ENCODE assay signal across 11 cellular contexts in the genomic region with DNA sequence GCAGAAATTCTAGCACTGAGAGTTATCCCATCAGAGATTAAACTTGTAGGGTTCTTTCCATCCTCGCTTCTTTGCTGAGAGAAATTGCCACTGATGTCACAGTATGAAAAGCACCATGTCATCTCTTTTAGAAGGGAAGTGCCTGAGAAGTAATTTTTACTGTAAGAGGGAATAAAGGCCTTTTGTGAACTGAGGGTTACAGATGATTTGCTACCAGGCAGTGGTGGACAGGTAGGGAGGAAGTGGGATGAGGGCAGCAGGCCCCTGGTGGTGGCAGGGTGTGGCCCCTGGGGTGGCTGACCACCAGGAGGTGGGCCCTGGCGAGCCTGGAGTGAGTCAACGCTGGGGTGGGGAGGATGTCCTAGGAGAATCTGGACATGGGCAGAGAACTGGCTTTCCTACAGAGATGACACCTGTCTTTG. TPM values are rescaled to one million over a fixed set of nuclear protein-coding genes. Genes with fewer than 3 reads are reported as not detected.
DNase-seq lines count a peak whose midpoint lies in the region; ATAC-seq, FAIRE-seq and TF ChIP-seq lines count a peak whose summit lies in the region.
"Had no signal": no experiment of that assay in that cellular context is flagged by ENCODE, and none has a peak within 500 bp of the region (broad histone marks: within the 10 kb centered on the region; RNA-seq: fewer than 3 reads in every experiment).

No MANE protein-coding gene starts in this region.

- 46% methylated on average over 3 of the region's 3 CpGs for WGBS in A549 (ENCODE audit: missing lambda C conversion rate)

- FAIRE-seq in A549 (lab: Jason Lieb, UNC), result no peak

- no peak overlapping the region for H3K4me3 Mint-ChIP-seq in memory B cell
- H3K4me3 Mint-ChIP-seq: neural crest cell had no signal

- H3K27me3 Mint-ChIP-seq in memory B cell, result no peaks in the 10 kb centered on the region

- CTCF ChIA-PET in A549 (lab: Yijun Ruan, JAX), result interaction anchor here (0.7 to 16.0 kb wide), 5 partner anchors 10 to 334 kb away, joined by 3 to 163 read pairs (median 3); no protein-coding TSS in a partner anchor

- H3K9me3 ChIP-seq in A549, result peaks cover 24% of the 10 kb centered on the region

- no peak for TF ChIP-seq RAD21 in A549 (conservative IDR thresholded peaks at IDR 0.05 in 1 of 2, IDR thresholded peaks at IDR 0.05 in 1 of 2)

- TF ChIP-seq EP300 in A549 (IDR thresholded peaks at IDR 0.05), result no peak

- no peak for TF ChIP-seq CTCF in A549 (IDR thresholded peaks at IDR 0.05)

- H3K36me3 Mint-ChIP-seq in activated naive CD4-positive, alpha-beta T cell treated with anti-CD3 and anti-CD28 coated beads, Interleukin-2, amount 50 U/mL, for 72 hours, result peaks cover 18 to 26% of the 10 kb centered on the region in 2 donors
- peaks cover 7% of the 10 kb centered on the region for H3K36me3 Mint-ChIP-seq in memory B cell

- H3K9me3 Mint-ChIP-seq in activated naive CD4-positive, alpha-beta T cell treated with anti-CD3 and anti-CD28 coated beads, Interleukin-2, amount 50 U/mL, for 72 hours, result peaks cover 16% of the 10 kb centered on the region in 2 donors
- peaks cover 8% of the 10 kb centered on the region for H3K9me3 Mint-ChIP-seq in memory B cell

- H3K4me1 ChIP-seq in A549, result peaks cover 22% of the 10 kb centered on the region

- peak in 1 of 2 experiments; percentile 55 for DNase-seq in A549 (ENCODE audit: low read depth in 1 of 2, low spot score in 1 of 2)
- DNase-seq in Kasumi-1 (lab: John Stamatoyannopoulos, UW), result peak; percentile 98 to 99
- DNase-seq in activated naive CD4-positive, alpha-beta T cell treated with anti-CD3 and anti-CD28 coated beads, Interleukin-2, amount 50 U/mL, for 72 hours (ENCODE audit: low spot score in 2 of 2), result no peak
- DNase-seq in memory B cell (ENCODE audit: low spot score in 2 of 2), result no peak
- DNase-seq in stimulated activated CD4-positive, alpha-beta T cell treated with anti-CD3 and anti-CD28 coated beads, Interleukin-4, amount 100 ng/mL, for 24 hours, result no peak
- DNase-seq in GF-D8 (lab: John Stamatoyannopoulos, UW), result no peak
- DNase-seq: NCI-H1048 had no signal

- H3K27ac Mint-ChIP-seq in activated naive CD4-positive, alpha-beta T cell treated with anti-CD3 and anti-CD28 coated beads, Interleukin-2, amount 50 U/mL, for 72 hours, result peak overlapping the region; percentile 82 to 94
- H3K27ac Mint-ChIP-seq in memory B cell, result no peak overlapping the region

- POLR2A ChIA-PET in A549 (lab: Yijun Ruan, JAX), result interaction anchor here (0.6 kb wide), 1 partner anchor 63 kb away, joined by 3 read pairs; no protein-coding TSS in a partner anchor

- H3K4me2 ChIP-seq in A549, result peak overlapping the region; percentile 41

- TF ChIP-seq POLR2A in A549 (IDR thresholded peaks at IDR 0.05; ENCODE audit: low read length), result no peak

- peaks cover 12% of the 10 kb centered on the region for H3K4me1 Mint-ChIP-seq in memory B cell
- H3K4me1 Mint-ChIP-seq: neural crest cell had no signal

- ATAC-seq in A549 (peak; percentile 78 to 80), memory B cell (ENCODE audit: low read depth) (peak; percentile 6), HG03280 (IDR thresholded peaks at IDR 0.05; ENCODE audit: unreplicated experiment) (no peak), GM21723 (IDR thresholded peaks at IDR 0.05; ENCODE audit: unreplicated experiment) (no peak)
- ATAC-seq in activated naive CD4-positive, alpha-beta T cell treated with anti-CD3 and anti-CD28 coated beads, Interleukin-2, amount 50 U/mL, for 72 hours, result peak in 1 of 2 donors; percentile 77
- ATAC-seq: SK-N-SH treated with all-trans-retinoic acid at 6 μM for 48 hours had no signal

- peak overlapping the region; percentile 30 to 71 for H3K27ac ChIP-seq in A549

- H3K4me3 ChIP-seq in A549, result no peak overlapping the region

TF ChIP-seq in A549, 52 proteins besides CTCF, POLR2A, EP300 and RAD21:
- TF ChIP-seq KDM1A (IDR thresholded peaks at IDR 0.05; ENCODE audit: low read depth) (no peak), TFCP2L1 (CRISPR knock-in tag; IDR thresholded peaks at IDR 0.05) (no peak), HEYL (CRISPR knock-in tag; IDR thresholded peaks at IDR 0.05) (no peak), CHD2 (IDR thresholded peaks at IDR 0.05; ENCODE audit: low read length, partially characterized antibody) (no peak), FOXS1 (CRISPR knock-in tag; IDR thresholded peaks at IDR 0.05) (no peak), ZFP36 (IDR thresholded peaks at IDR 0.05; ENCODE audit: borderline replicate concordance, partially characterized antibody) (no peak), ZSCAN20 (CRISPR knock-in tag; IDR thresholded peaks at IDR 0.05) (no peak), RCOR1 (IDR thresholded peaks at IDR 0.05; ENCODE audit: low read depth, low read length) (no peak), NR3C1 (IDR thresholded peaks at IDR 0.05) (no peak), CHD4 (IDR thresholded peaks at IDR 0.05; ENCODE audit: borderline replicate concordance) (no peak), GATA3 (IDR thresholded peaks at IDR 0.05; ENCODE audit: borderline replicate concordance) (no peak)
- TF ChIP-seq, protein P1, sequence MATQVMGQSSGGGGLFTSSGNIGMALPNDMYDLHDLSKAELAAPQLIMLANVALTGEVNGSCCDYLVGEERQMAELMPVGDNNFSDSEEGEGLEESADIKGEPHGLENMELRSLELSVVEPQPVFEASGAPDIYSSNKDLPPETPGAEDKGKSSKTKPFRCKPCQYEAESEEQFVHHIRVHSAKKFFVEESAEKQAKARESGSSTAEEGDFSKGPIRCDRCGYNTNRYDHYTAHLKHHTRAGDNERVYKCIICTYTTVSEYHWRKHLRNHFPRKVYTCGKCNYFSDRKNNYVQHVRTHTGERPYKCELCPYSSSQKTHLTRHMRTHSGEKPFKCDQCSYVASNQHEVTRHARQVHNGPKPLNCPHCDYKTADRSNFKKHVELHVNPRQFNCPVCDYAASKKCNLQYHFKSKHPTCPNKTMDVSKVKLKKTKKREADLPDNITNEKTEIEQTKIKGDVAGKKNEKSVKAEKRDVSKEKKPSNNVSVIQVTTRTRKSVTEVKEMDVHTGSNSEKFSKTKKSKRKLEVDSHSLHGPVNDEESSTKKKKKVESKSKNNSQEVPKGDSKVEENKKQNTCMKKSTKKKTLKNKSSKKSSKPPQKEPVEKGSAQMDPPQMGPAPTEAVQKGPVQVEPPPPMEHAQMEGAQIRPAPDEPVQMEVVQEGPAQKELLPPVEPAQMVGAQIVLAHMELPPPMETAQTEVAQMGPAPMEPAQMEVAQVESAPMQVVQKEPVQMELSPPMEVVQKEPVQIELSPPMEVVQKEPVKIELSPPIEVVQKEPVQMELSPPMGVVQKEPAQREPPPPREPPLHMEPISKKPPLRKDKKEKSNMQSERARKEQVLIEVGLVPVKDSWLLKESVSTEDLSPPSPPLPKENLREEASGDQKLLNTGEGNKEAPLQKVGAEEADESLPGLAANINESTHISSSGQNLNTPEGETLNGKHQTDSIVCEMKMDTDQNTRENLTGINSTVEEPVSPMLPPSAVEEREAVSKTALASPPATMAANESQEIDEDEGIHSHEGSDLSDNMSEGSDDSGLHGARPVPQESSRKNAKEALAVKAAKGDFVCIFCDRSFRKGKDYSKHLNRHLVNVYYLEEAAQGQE (IDR thresholded peaks at IDR 0.05), result no peak
- TF ChIP-seq, protein P2, sequence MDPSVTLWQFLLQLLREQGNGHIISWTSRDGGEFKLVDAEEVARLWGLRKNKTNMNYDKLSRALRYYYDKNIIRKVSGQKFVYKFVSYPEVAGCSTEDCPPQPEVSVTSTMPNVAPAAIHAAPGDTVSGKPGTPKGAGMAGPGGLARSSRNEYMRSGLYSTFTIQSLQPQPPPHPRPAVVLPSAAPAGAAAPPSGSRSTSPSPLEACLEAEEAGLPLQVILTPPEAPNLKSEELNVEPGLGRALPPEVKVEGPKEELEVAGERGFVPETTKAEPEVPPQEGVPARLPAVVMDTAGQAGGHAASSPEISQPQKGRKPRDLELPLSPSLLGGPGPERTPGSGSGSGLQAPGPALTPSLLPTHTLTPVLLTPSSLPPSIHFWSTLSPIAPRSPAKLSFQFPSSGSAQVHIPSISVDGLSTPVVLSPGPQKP (IDR thresholded peaks at IDR 0.05; ENCODE audit: low read depth, low read length), result no peak

RNA-seq across cellular contexts. Expression of a gene that starts 6.4 kb away (rescaled TPM):
- polyA plus RNA-seq in A549 (2011; rRNA removed) (12.2 and 12.8 TPM in 2 replicates), A549 (2017; fragmentation: RNase III; extraction: RNeasy Plus Mini Kit Qiagen cat#74134 plus additional on column Dnase treatment) (1.6 to 3.0 TPM (median 2.3 TPM) in 3 replicates)
- polyA plus RNA-seq in A549 (2012; cell fraction: cytosol; rRNA removed), result 1.3 TPM in 2 replicates
- polyA plus RNA-seq in A549 (2012; cell fraction: nucleus; rRNA removed), result 0.41 and 1.1 TPM in 2 replicates
- polyA minus RNA-seq in A549 (2011; rRNA and poly(A)+ RNA removed), result 8.4 and 10.9 TPM in 2 replicates
- total RNA-seq in activated naive CD4-positive, alpha-beta T cell treated with anti-CD3 and anti-CD28 coated beads, Interleukin-2, amount 50 U/mL, for 72 hours, result under 1 TPM in 1 of 2 donors, not detected in 1; 0.64 TPM
- total RNA-seq: neural crest cell had no signal

RNA-seq across cellular contexts. Expression of a gene that starts 51.9 kb away (rescaled TPM):
- polyA plus RNA-seq in A549 (2011; rRNA removed) (0.08 and 0.09 TPM in 2 replicates), A549 (2017; fragmentation: RNase III; extraction: RNeasy Plus Mini Kit Qiagen cat#74134 plus additional on column Dnase treatment) (0.04 to 0.07 TPM in 2 of 3 replicates, not detected in the other)
- polyA plus RNA-seq in A549 (2012; cell fraction: cytosol; rRNA removed), result under 0.01 and 0.09 TPM in 2 replicates
- not detected in 2 replicates for polyA plus RNA-seq in A549 (2012; cell fraction: nucleus; rRNA removed)
- polyA minus RNA-seq in A549 (2011; rRNA and poly(A)+ RNA removed), result 0.37 TPM in 1 of 2 replicates, not detected in the other
- total RNA-seq in activated naive CD4-positive, alpha-beta T cell treated with anti-CD3 and anti-CD28 coated beads, Interleukin-2, amount 50 U/mL, for 72 hours, result 10 to 100 TPM in 1 of 2 donors, 1 to 10 TPM in 1; 6.3 to 21.5 TPM

RNA-seq across cellular contexts. Expression of a gene that starts 54.3 kb away (rescaled TPM):
- 28.8 and 31.3 TPM in 2 replicates for polyA plus RNA-seq in A549 (2011; rRNA removed)
- 10.1 and 12.4 TPM in 2 replicates for polyA plus RNA-seq in A549 (2012; cell fraction: cytosol; rRNA removed)
- 15.9 and 26.1 TPM in 2 replicates for polyA plus RNA-seq in A549 (2012; cell fraction: nucleus; rRNA removed)
- 26.3 to 28.5 TPM (median 27.4 TPM) in 3 replicates for polyA plus RNA-seq in A549 (2017; fragmentation: RNase III; extraction: RNeasy Plus Mini Kit Qiagen cat#74134 plus additional on column Dnase treatment)
- 20.4 and 23.0 TPM in 2 replicates for polyA minus RNA-seq in A549 (2011; rRNA and poly(A)+ RNA removed)
- 10 to 100 TPM; 35.2 to 71.6 TPM for total RNA-seq in activated naive CD4-positive, alpha-beta T cell treated with anti-CD3 and anti-CD28 coated beads, Interleukin-2, amount 50 U/mL, for 72 hours

Comparison
In these comparisons a context has a peak if more than half of its experiments do, and no peak if none do; other contexts are left out.
1. ATAC-seq: peak in A549 (2 of 2) and memory B cell (single experiment); none in HG03280 (single experiment) and GM21723 (single experiment).
2. DNase-seq: peak in Kasumi-1 (2 of 2); none in activated naive CD4-positive, alpha-beta T cell treated with anti-CD3 and anti-CD28 coated beads, Interleukin-2, amount 50 U/mL, for 72 hours (0 of 2), memory B cell (0 of 2), stimulated activated CD4-positive, alpha-beta T cell treated with anti-CD3 and anti-CD28 coated beads, Interleukin-4, amount 100 ng/mL, for 24 hours (single experiment) and GF-D8 (single experiment).